Comparison of ENCODE assay signal across 21 cellular contexts in the genomic region with DNA sequence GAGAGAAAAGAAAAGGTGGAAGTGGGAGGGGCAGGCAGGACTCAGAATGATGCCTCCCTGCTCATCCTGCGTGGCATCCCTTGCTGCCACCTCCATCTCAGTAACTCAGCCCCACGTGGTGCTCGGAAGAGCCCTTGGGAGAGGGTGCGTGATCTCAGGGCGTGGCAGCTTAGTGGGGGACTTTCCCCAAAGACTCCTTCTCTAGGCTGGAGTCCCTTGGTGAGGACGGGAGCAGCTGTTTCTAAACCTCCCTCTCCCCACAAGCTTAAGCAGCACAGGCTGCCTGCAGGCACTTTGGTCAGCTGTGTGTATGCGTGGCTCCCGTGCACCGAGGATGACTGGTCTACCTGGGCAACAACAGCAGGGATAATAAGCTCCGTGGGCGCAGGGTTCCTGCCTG. TPM values are rescaled to one million over a fixed set of nuclear protein-coding genes. Genes with fewer than 3 reads are reported as not detected.
DNase-seq lines count a peak whose midpoint lies in the region; ATAC-seq, FAIRE-seq and TF ChIP-seq lines count a peak whose summit lies in the region.
"Had no signal": no experiment of that assay in that cellular context is flagged by ENCODE, and none has a peak within 500 bp of the region (broad histone marks: within the 10 kb centered on the region; RNA-seq: fewer than 3 reads in every experiment).

No MANE protein-coding gene starts in this region.

- dilution Hi-C loops in IMR-90 (cut with HindIII; ENCODE audit: low sequenced_read_pairs, unreplicated experiment), result no loop called here

- H3K4me1 Mint-ChIP-seq in Calu3 (ENCODE audit: low read depth, unreplicated experiment) (peaks cover 34% of the 10 kb centered on the region), osteocyte (ENCODE audit: unreplicated experiment) (peaks cover 60% of the 10 kb centered on the region), H9 (peaks cover 6 to 10% of the 10 kb centered on the region in 2 experiments; a peak in 3 of 4 replicates), type B pancreatic cell (ENCODE audit: unreplicated experiment) (peaks cover 2% of the 10 kb centered on the region)

- no peak overlapping the region for H4K8ac ChIP-seq in IMR-90 (ENCODE audit: low read depth in 2 of 2, low read length in 2 of 2)
- no peak overlapping the region for H4K8ac ChIP-seq in H9 (replicated peaks; ENCODE audit: insufficient read length, low read depth, low read length)

- no peak overlapping the region for H2AK9ac ChIP-seq in IMR-90 (replicated peaks; ENCODE audit: low read depth, low read length, poor library complexity)

- H3K56ac ChIP-seq in IMR-90 (ENCODE audit: extremely low read depth, insufficient read depth, low read length), result no peak overlapping the region
- no peak overlapping the region for H3K56ac ChIP-seq in H9 (ENCODE audit: insufficient read length, low read depth, low read length)

- H3K27me3 ChIP-seq in IMR-90 (ENCODE audit: control insufficient read depth, insufficient read depth, low read length) (no peaks in the 10 kb centered on the region), K562 (ENCODE audit: control insufficient read depth in 2 of 2, insufficient read depth in 2 of 2, low read length in 2 of 2) (no peaks in the 10 kb centered on the region), H9 (ENCODE audit: insufficient read depth, low read length) (no peaks in the 10 kb centered on the region)

- intact Hi-C loops in Calu3 (cut with micrococcal nuclease; ENCODE audit: unreplicated experiment), result no loop called here
- intact Hi-C loops in IMR-90 (cut with micrococcal nuclease), result no loop called here
- intact Hi-C loops in K562 (cut with micrococcal nuclease), result loop anchor here (5.0 kb wide), 1 partner anchor 60 kb away; no protein-coding TSS in a partner anchor

- POLR2A ChIA-PET in IMR-90 (lab: Charles Lee; ENCODE audit: unreplicated experiment), result no interaction called here
- POLR2A ChIA-PET in K562 (lab: Yijun Ruan, JAX), result no interaction called here
- POLR2A ChIA-PET in HEK293T (lab: Yijun Ruan, JAX), result no interaction called here

- H3K4me3 Mint-ChIP-seq in Calu3 (ENCODE audit: low read depth, unreplicated experiment) (no peak overlapping the region), osteocyte (ENCODE audit: unreplicated experiment) (no peak overlapping the region), H9 (no peak overlapping the region), type B pancreatic cell (no peak overlapping the region)
- H3K4me3 Mint-ChIP-seq: CD4-positive, alpha-beta T cell; IgD-negative memory B cell had no signal

- H2BK12ac ChIP-seq in H9 (ENCODE audit: insufficient read length, low read depth, low read length), result no peak overlapping the region

- H4K5ac ChIP-seq in IMR-90 (ENCODE audit: low read depth, low read length), result no peak overlapping the region
- H4K5ac ChIP-seq in H9 (ENCODE audit: insufficient read length, low read depth, low read length), result no peak overlapping the region

- no peaks in the 10 kb centered on the region for H3K36me3 ChIP-seq in IMR-90 (ENCODE audit: control insufficient read depth, insufficient read depth, low read length)
- no peaks in the 10 kb centered on the region for H3K36me3 ChIP-seq in K562 (ENCODE audit: control insufficient read depth, insufficient read depth, low read length)

- CTCF ChIA-PET in Calu3 (lab: Charles Lee), result interaction anchor here (1.1 to 1.2 kb wide), 2 partner anchors 54 to 61 kb away, joined by 3 to 4 read pairs; no protein-coding TSS in a partner anchor
- CTCF ChIA-PET in IMR-90 (lab: Yijun Ruan, JAX), result no interaction called here
- CTCF ChIA-PET in K562 (lab: Yijun Ruan, JAX; ENCODE audit: low intra/inter-chr PET ratio), result no interaction called here
- CTCF ChIA-PET in HEK293T (lab: Yijun Ruan, JAX), result no interaction called here

- H3K18ac ChIP-seq in IMR-90 (ENCODE audit: low read depth, low read length) (no peak overlapping the region), H9 (ENCODE audit: insufficient read length, low read depth, low read length) (no peak overlapping the region)

- TF ChIP-seq CTCF in Calu3 (IDR thresholded peaks at IDR 0.05; ENCODE audit: unreplicated experiment), result no peak
- TF ChIP-seq CTCF in IMR-90 (conservative IDR thresholded peaks at IDR 0.05; ENCODE audit: low read depth, low read length), result no peak
- TF ChIP-seq CTCF in K562 (IDR thresholded peaks at IDR 0.05 in 2 of 3, conservative IDR thresholded peaks at IDR 0.05 in 1 of 3; ENCODE audit: insufficient read depth in 2 of 3, low read depth in 1 of 3, low read length in 3 of 3), result no peak
- no peak for TF ChIP-seq CTCF in osteocyte (IDR thresholded peaks at IDR 0.05)
- TF ChIP-seq CTCF in H9 (conservative IDR thresholded peaks at IDR 0.05), result no peak
- TF ChIP-seq CTCF in type B pancreatic cell (conservative IDR thresholded peaks at IDR 0.05), result no peak

- H3K9me3 ChIP-seq in IMR-90 (ENCODE audit: control insufficient read depth, insufficient read depth, low read length), result no peaks in the 10 kb centered on the region
- no peaks in the 10 kb centered on the region for H3K9me3 ChIP-seq in K562 (replicated peaks; ENCODE audit: control insufficient read depth, insufficient read depth, low read depth, low read length)
- H3K9me3 ChIP-seq in H9 (ENCODE audit: control insufficient read depth, low read depth, low read length), result no peaks in the 10 kb centered on the region

- BruUV-seq in Calu3 (replicated peaks; lab: Mats Ljungman, UMichigan) (no TSS peak), IMR-90 (replicated peaks; lab: Mats Ljungman, UMichigan) (no TSS peak), K562 (replicated peaks; lab: Mats Ljungman, UMichigan) (no TSS peak)

- no peaks in the 10 kb centered on the region for H3K9me3 Mint-ChIP-seq in Calu3 (ENCODE audit: low read depth, unreplicated experiment)
- H3K9me3 Mint-ChIP-seq in osteocyte (ENCODE audit: unreplicated experiment), result no peaks in the 10 kb centered on the region
- H3K9me3 Mint-ChIP-seq in H9, result no peaks in the 10 kb centered on the region
- no peaks in the 10 kb centered on the region for H3K9me3 Mint-ChIP-seq in type B pancreatic cell
- H3K9me3 Mint-ChIP-seq: CD4-positive, alpha-beta T cell; IgD-negative memory B cell had no signal

- H3K27ac Mint-ChIP-seq in Calu3 (ENCODE audit: unreplicated experiment) (peak overlapping the region; percentile 21), osteocyte (ENCODE audit: unreplicated experiment) (peak overlapping the region; percentile 68), H9 (no peak overlapping the region), type B pancreatic cell (no peak overlapping the region)
- H3K27ac Mint-ChIP-seq: CD4-positive, alpha-beta T cell; IgD-negative memory B cell had no signal

- no peaks in the 10 kb centered on the region for H4K20me1 ChIP-seq in IMR-90 (ENCODE audit: insufficient read depth, low read length)
- H4K20me1 ChIP-seq in K562 (replicated peaks; ENCODE audit: control insufficient read depth, insufficient read depth, low read length), result no peaks in the 10 kb centered on the region
- H4K20me1 ChIP-seq in H9 (ENCODE audit: control insufficient read depth, insufficient read depth, insufficient read length), result no peaks in the 10 kb centered on the region

- H3K36me3 Mint-ChIP-seq in Calu3 (ENCODE audit: insufficient read depth, unreplicated experiment), result peaks cover 5% of the 10 kb centered on the region
- H3K36me3 Mint-ChIP-seq in osteocyte (ENCODE audit: unreplicated experiment), result no peaks in the 10 kb centered on the region
- H3K36me3 Mint-ChIP-seq in H9 (ENCODE audit: insufficient read depth in 1 of 3, low read depth in 3 of 3), result no peaks in the 10 kb centered on the region
- no peaks in the 10 kb centered on the region for H3K36me3 Mint-ChIP-seq in type B pancreatic cell

- H3K9ac ChIP-seq in IMR-90 (ENCODE audit: low read depth, low read length) (no peak overlapping the region), K562 (ENCODE audit: insufficient read depth in 1 of 2, low read depth in 2 of 2, low read length in 2 of 2) (no peak overlapping the region), H9 (ENCODE audit: extremely low read depth, insufficient read length, low read length) (no peak overlapping the region)
- H3K9ac ChIP-seq: parathyroid adenoma had no signal

- FAIRE-seq in K562 (lab: Jason Lieb, UNC), result no peak
- FAIRE-seq: colon had no signal

- no peak for TF ChIP-seq EP300 in K562 (IDR thresholded peaks at IDR 0.05; ENCODE audit: low read length)

- H3K27ac ChIP-seq in IMR-90 (ENCODE audit: insufficient read depth, low read length), result no peak overlapping the region
- H3K27ac ChIP-seq in K562 (ENCODE audit: extremely low read depth, low read depth, low read length), result no peak overlapping the region
- no peak overlapping the region for H3K27ac ChIP-seq in H9 (ENCODE audit: insufficient read length, low read depth, low read length)
- H3K27ac ChIP-seq: parathyroid adenoma had no signal

- peak overlapping the region; percentile 61 for H3K4ac ChIP-seq in IMR-90 (ENCODE audit: low read depth, low read length)
- H3K4ac ChIP-seq in H9 (ENCODE audit: low read depth, low read length), result no peak overlapping the region

- H3K79me1 ChIP-seq in IMR-90 (ENCODE audit: low read depth in 1 of 2, low read length in 2 of 2) (no peaks in the 10 kb centered on the region), H9 (ENCODE audit: insufficient read depth, low read depth, low read length, poor library complexity, severe bottlenecking) (no peaks in the 10 kb centered on the region)

- TF ChIP-seq RAD21 in IMR-90 (IDR thresholded peaks at IDR 0.05; ENCODE audit: low read length) (no peak), K562 (CRISPR knock-in tag; conservative IDR thresholded peaks at IDR 0.05 in 1 of 2, IDR thresholded peaks at IDR 0.05 in 1 of 2) (no peak)

- H3K4me1 ChIP-seq in IMR-90 (ENCODE audit: control insufficient read depth, insufficient read depth, low read length), result peaks cover 14% of the 10 kb centered on the region
- H3K4me1 ChIP-seq in K562 (replicated peaks in 1 of 2; ENCODE audit: control insufficient read depth in 2 of 2, insufficient read depth in 2 of 2, low read length in 2 of 2), result peaks cover 3 to 9% of the 10 kb centered on the region in 2 experiments; a peak in 3 of 5 replicates
- no peaks in the 10 kb centered on the region for H3K4me1 ChIP-seq in H9 (ENCODE audit: insufficient read depth, low read length)
- H3K4me1 ChIP-seq: parathyroid adenoma had no signal

- H2AK5ac ChIP-seq in IMR-90 (ENCODE audit: low read depth, low read length) (peak overlapping the region; percentile 86), H9 (ENCODE audit: insufficient read length, low read length) (no peak overlapping the region)

- no peaks in the 10 kb centered on the region for H3K23me2 ChIP-seq in H9 (ENCODE audit: insufficient read length, low read depth, low read length, poor library complexity, severe bottlenecking)

- in situ Hi-C loops in IMR-90 (cut with MboI; ENCODE audit: low sequenced_read_pairs), result no loop called here
- in situ Hi-C loops in K562 (cut with MboI), result no loop called here

- H3K23ac ChIP-seq in IMR-90 (ENCODE audit: low read depth, low read length) (no peak overlapping the region), H9 (ENCODE audit: insufficient read length, low read depth, low read length) (no peak overlapping the region)

- peak overlapping the region; percentile 8; the same call in 1 of the 2 replicates for H2BK20ac ChIP-seq in IMR-90 (ENCODE audit: low read depth, low read length)
- no peak overlapping the region for H2BK20ac ChIP-seq in H9 (ENCODE audit: low read depth, low read length, poor library complexity, severe bottlenecking)

- H3T11ph ChIP-seq in H9 (ENCODE audit: low read length), result no peak overlapping the region

- H2BK5ac ChIP-seq in IMR-90 (ENCODE audit: low read depth, low read length, poor library complexity, severe bottlenecking) (no peak overlapping the region), H9 (ENCODE audit: insufficient read length, low read length) (no peak overlapping the region)

- H3K4me2 ChIP-seq in IMR-90 (ENCODE audit: low read depth, low read length) (no peak overlapping the region), K562 (ENCODE audit: insufficient read depth, low read length) (no peak overlapping the region), H9 (ENCODE audit: insufficient read depth, insufficient read length, low read length) (no peak overlapping the region)

- DNase-seq in Calu3 (no peak), IMR-90 (no peak), K562 (ENCODE audit: extremely low read depth in 1 of 4, low spot score in 3 of 4) (no peak), osteocyte (ENCODE audit: extremely low spot score, unreplicated experiment) (no peak), H9 (no peak), HEK293T (ENCODE audit: extremely low spot score) (no peak), type B pancreatic cell (ENCODE audit: extremely low spot score, unreplicated experiment) (no peak)
- DNase-seq: activated T-cell treated with anti-CD3 and anti-CD28 coated beads, Interleukin-2, amount 50 U/mL, for 48 hours; CD4-positive, alpha-beta T cell; erythroblast; GOT3; head of caudate nucleus; islet precursor cell; NCI-H1436 treated with DMSO at 0.1 percent for 48 hours; NCI-H524 treated with DMSO at 0.1 percent for 48 hours; Right ventricle myocardium superior had no signal

- TF ChIP-seq POLR2A in IMR-90 (IDR thresholded peaks at IDR 0.05; ENCODE audit: low read depth, low read length), result no peak
- no peak for TF ChIP-seq POLR2A in K562 (conservative IDR thresholded peaks at IDR 0.05)

- peaks cover under 1% of the 10 kb centered on the region for H3K27me3 Mint-ChIP-seq in Calu3 (ENCODE audit: unreplicated experiment)
- H3K27me3 Mint-ChIP-seq in osteocyte (ENCODE audit: unreplicated experiment), result no peaks in the 10 kb centered on the region
- peaks cover 20% of the 10 kb centered on the region for H3K27me3 Mint-ChIP-seq in H9 (ENCODE audit: low read depth)
- H3K27me3 Mint-ChIP-seq in type B pancreatic cell, result peaks cover 23% of the 10 kb centered on the region

- no peak overlapping the region for H2AFZ ChIP-seq in IMR-90 (replicated peaks; ENCODE audit: low read length, poor library complexity)
- H2AFZ ChIP-seq in K562 (ENCODE audit: low read depth, low read length), result peak overlapping the region; percentile 34; the same call in 1 of the 2 replicates
- H2AFZ ChIP-seq in H9 (ENCODE audit: low read length), result no peak overlapping the region
- H2AFZ ChIP-seq: parathyroid adenoma had no signal

- H4K91ac ChIP-seq in IMR-90 (ENCODE audit: insufficient read depth, low read depth, low read length) (0 out of 2 replicates have a peak overlapping the region, but pooled peaks have one; percentile 14), H9 (ENCODE audit: insufficient read length, low read depth, low read length) (no peak overlapping the region)

- H3K9me1 ChIP-seq in IMR-90 (ENCODE audit: insufficient read depth, low read length), result peaks cover 15% of the 10 kb centered on the region; the same call in 1 of the 2 replicates
- no peaks in the 10 kb centered on the region for H3K9me1 ChIP-seq in K562 (ENCODE audit: control insufficient read depth, insufficient read depth, low read length)

- WGBS in IMR-90 (ENCODE audit: extremely low coverage in 2 of 2, insufficient read length in 1 of 2), 2 experiments, result 78% methylated on average over 5 of the region's 11 CpGs; no CpG with 5 or more reads in 1 of the 2 experiments
- 34% methylated on average over 11 of the region's 11 CpGs for WGBS in K562 (ENCODE audit: insufficient coverage, low coverage, missing lambda C conversion rate)
- WGBS in H9 (ENCODE audit: extremely low coverage, insufficient read length, low lambda C conversion rate), result no CpG with 5 or more reads among the region's 11 CpGs

- H2BK120ac ChIP-seq in IMR-90 (ENCODE audit: low read depth, low read length) (peak overlapping the region; percentile 8; the same call in 1 of the 2 replicates), H9 (ENCODE audit: low read depth, low read length, poor library complexity, severe bottlenecking) (no peak overlapping the region)

- ATAC-seq in IMR-90 (ENCODE audit: low read depth), result no peak
- no peak; the same call in 2 of the 3 replicates for ATAC-seq in K562
- ATAC-seq in GM21737 (IDR thresholded peaks at IDR 0.05; ENCODE audit: unreplicated experiment), result no peak

- peak overlapping the region; percentile 78; the same call in 1 of the 3 replicates for H2BK15ac ChIP-seq in IMR-90 (ENCODE audit: low read depth, low read length)
- no peak overlapping the region for H2BK15ac ChIP-seq in H9 (ENCODE audit: low read depth, low read length)

- H3K4me3 ChIP-seq in IMR-90 (ENCODE audit: insufficient read depth, low read depth, low read length) (no peak overlapping the region), K562 (no peak overlapping the region)

- H3K79me2 ChIP-seq in K562 (ENCODE audit: control insufficient read depth, insufficient read depth, low read length), result no peaks in the 10 kb centered on the region
- no peaks in the 10 kb centered on the region for H3K79me2 ChIP-seq in H9 (ENCODE audit: insufficient read depth, low read length)
- H3K79me2 ChIP-seq: parathyroid adenoma had no signal

- H3K14ac ChIP-seq in IMR-90 (replicated peaks; ENCODE audit: low read depth, low read length) (no peak overlapping the region), H9 (ENCODE audit: insufficient read depth, low read length) (no peak overlapping the region)

RNA-seq across cellular contexts. Expression of gene ANPEP, which starts 7.4 kb away (rescaled TPM):
- 0.68 and 1.8 TPM in 2 replicates for total RNA-seq in Calu3 (2022)
- total RNA-seq in IMR-90 (2012; rRNA removed), result 8.4 and 8.6 TPM in 2 replicates
- 40.4 and 47.0 TPM in 2 replicates for polyA plus RNA-seq in IMR-90 (2012; rRNA removed)
- polyA plus RNA-seq in IMR-90 (2012; cell fraction: cytosol; rRNA removed), result 50.7 and 52.3 TPM in 2 replicates
- polyA plus RNA-seq in IMR-90 (2012; cell fraction: nucleus; rRNA removed; ENCODE audit: low replicate concordance), result 95.5 and 110 TPM in 2 replicates
- 2.9 and 3.1 TPM in 2 replicates for total RNA-seq in K562 (2011; cell fraction: chromatin; rRNA removed; ENCODE audit: low replicate concordance)
- 1.2 and 1.8 TPM in 2 replicates for total RNA-seq in K562 (2011; cell fraction: nucleolus; rRNA removed)
- 1.5 and 2.5 TPM in 2 replicates for total RNA-seq in K562 (2011; cell fraction: nucleoplasm; rRNA removed)
- 1.0 and 1.8 TPM in 2 replicates for total RNA-seq in K562 (2014; rRNA removed)
- total RNA-seq in K562 (2014; rRNA removed; fragmentation: Illumina TruSeq; extraction: Trizol), result 1.1 and 1.3 TPM in 2 replicates
- 2.5 and 2.6 TPM in 2 replicates for total RNA-seq in K562 (2015; rRNA removed; fragmentation: Illumina TruSeq; extraction: Trizol)
- total RNA-seq in K562 (2021), result 4.8 and 5.7 TPM in 2 replicates
- 0.43 and 2.0 TPM in 2 replicates for polyA plus RNA-seq in K562 (2011; rRNA removed)
- 0.63 and 1.5 TPM in 2 replicates for polyA plus RNA-seq in K562 (2011; cell fraction: cytosol; rRNA removed)
- polyA plus RNA-seq in K562 (2011; cell fraction: nucleus; rRNA removed), result 3.6 and 6.0 TPM in 2 replicates
- polyA plus RNA-seq in K562 (2012), result 6.6 and 17.5 TPM in 2 replicates
- 4.0 and 4.2 TPM in 2 replicates for polyA plus RNA-seq in K562 (2014; fragmentation: Illumina TruSeq; extraction: Trizol)
- polyA plus RNA-seq in K562 (2014; fragmentation: Nextera tagmentation; extraction: Ambion mirVana), result under 1 TPM; 0.23 to 0.27 TPM
- polyA plus RNA-seq in K562 (2014; rRNA removed), result 4.7 and 8.9 TPM in 2 replicates
- 0.30 and 0.67 TPM in 2 replicates for polyA minus RNA-seq in K562 (2011; rRNA and poly(A)+ RNA removed)
- 0.95 and 3.6 TPM in 2 replicates for polyA minus RNA-seq in K562 (2011; cell fraction: cytosol; rRNA and poly(A)+ RNA removed)
- polyA minus RNA-seq in K562 (2011; cell fraction: nucleus; rRNA and poly(A)+ RNA removed), result 0.67 and 0.78 TPM in 2 replicates
- total RNA-seq in osteocyte, result 93.1 and 95.4 TPM in 2 replicates
- 3.5 and 3.6 TPM in 2 replicates for total RNA-seq in H9 (2021)
- 56.3 and 206 TPM in 2 replicates for total RNA-seq in type B pancreatic cell (ENCODE audit: low replicate concordance)

RNA-seq across cellular contexts. Expression of gene MESP2, which starts 45.9 kb away (rescaled TPM):
- total RNA-seq in Calu3 (2022), result not detected in 2 replicates
- total RNA-seq in IMR-90 (2012; rRNA removed), result 0.18 and 0.28 TPM in 2 replicates
- polyA plus RNA-seq in IMR-90 (2012; rRNA removed), result 0.32 and 0.34 TPM in 2 replicates
- 0.26 and 0.43 TPM in 2 replicates for polyA plus RNA-seq in IMR-90 (2012; cell fraction: cytosol; rRNA removed)
- polyA plus RNA-seq in IMR-90 (2012; cell fraction: nucleus; rRNA removed; ENCODE audit: low replicate concordance), result 0.13 and 0.34 TPM in 2 replicates
- total RNA-seq in K562 (2011; cell fraction: chromatin; rRNA removed; ENCODE audit: low replicate concordance), result not detected in 2 replicates
- total RNA-seq in K562 (2011; cell fraction: nucleolus; rRNA removed), result not detected in 2 replicates
- total RNA-seq in K562 (2011; cell fraction: nucleoplasm; rRNA removed), result not detected in 2 replicates
- 0.82 and 1.1 TPM in 2 replicates for total RNA-seq in K562 (2014; rRNA removed)
- total RNA-seq in K562 (2014; rRNA removed; fragmentation: Illumina TruSeq; extraction: Trizol), result 0.41 and 0.51 TPM in 2 replicates
- 0.29 and 0.45 TPM in 2 replicates for total RNA-seq in K562 (2015; rRNA removed; fragmentation: Illumina TruSeq; extraction: Trizol)
- 0.47 and 0.66 TPM in 2 replicates for total RNA-seq in K562 (2021)
- 0.08 and 0.14 TPM in 2 replicates for polyA plus RNA-seq in K562 (2011; rRNA removed)
- polyA plus RNA-seq in K562 (2011; cell fraction: cytosol; rRNA removed), result 0.18 and 0.22 TPM in 2 replicates
- polyA plus RNA-seq in K562 (2011; cell fraction: nucleus; rRNA removed), result 0.10 and 0.56 TPM in 2 replicates
- polyA plus RNA-seq in K562 (2012), result 0.39 and 0.48 TPM in 2 replicates
- polyA plus RNA-seq in K562 (2014; fragmentation: Illumina TruSeq; extraction: Trizol), result 0.55 and 0.70 TPM in 2 replicates
- polyA plus RNA-seq in K562 (2014; fragmentation: Nextera tagmentation; extraction: Ambion mirVana), result under 1 TPM; 0.11 to 0.13 TPM
- polyA plus RNA-seq in K562 (2014; rRNA removed), result 0.37 and 0.47 TPM in 2 replicates
- not detected in 2 replicates for polyA minus RNA-seq in K562 (2011; rRNA and poly(A)+ RNA removed)
- not detected in 2 replicates for polyA minus RNA-seq in K562 (2011; cell fraction: cytosol; rRNA and poly(A)+ RNA removed)
- polyA minus RNA-seq in K562 (2011; cell fraction: nucleus; rRNA and poly(A)+ RNA removed), result not detected in 2 replicates
- total RNA-seq in osteocyte, result not detected in 2 replicates
- total RNA-seq in H9 (2021), result 0.28 TPM in 1 of 2 replicates, not detected in the other
- not detected in 2 replicates for total RNA-seq in type B pancreatic cell (ENCODE audit: low replicate concordance)
- total RNA-seq: CD4-positive, alpha-beta T cell; temporal lobe had no signal
- polyA plus RNA-seq: IgD-negative memory B cell had no signal

Comparison
In these comparisons a context has a peak if more than half of its experiments do, and no peak if none do; other contexts are left out.
1. H3K27ac Mint-ChIP-seq: peak in Calu3 (single experiment) and osteocyte (single experiment); none in H9 (0 of 3) and type B pancreatic cell (single experiment).